In genomic region chr5:10707198-10708187, GRCh38 we compare ENCODE assay signal across 19 cellular contexts. TPM values are rescaled to one million over a fixed set of nuclear protein-coding genes. Genes with fewer than 3 reads are reported as not detected.
DNase-seq lines count a peak whose midpoint lies in the region; ATAC-seq, FAIRE-seq and TF ChIP-seq lines count a peak whose summit lies in the region.
"Had no signal": no experiment of that assay in that cellular context is flagged by ENCODE, and none has a peak within 500 bp of the region (broad histone marks: within the 10 kb centered on the region; RNA-seq: fewer than 3 reads in every experiment).

No MANE protein-coding gene starts in this region.

- no peak overlapping the region for H2BK5ac ChIP-seq in trophoblast cell (ENCODE audit: low read depth, low read length, poor library complexity)

- H4K12ac ChIP-seq in trophoblast cell (ENCODE audit: low read depth, low read length): no peak overlapping the region

- TF ChIP-seq CTCF in body of pancreas (IDR thresholded peaks at IDR 0.05) (no peak), vagina (IDR thresholded peaks at IDR 0.05) (no peak), osteoblast (IDR thresholded peaks at IDR 0.05; ENCODE audit: extremely low read depth, low read depth, low read length) (no peak)

- H2AK5ac ChIP-seq in trophoblast cell (ENCODE audit: low read length): no peak overlapping the region

- H3K79me2 ChIP-seq in trophoblast cell (ENCODE audit: control insufficient read depth, insufficient read depth, low read length, poor library complexity): peaks cover 2% of the 10 kb centered on the region
- peaks cover 51% of the 10 kb centered on the region for H3K79me2 ChIP-seq in osteoblast (ENCODE audit: insufficient read depth, low read length)

- no peak overlapping the region for H3K14ac ChIP-seq in trophoblast cell (ENCODE audit: low read length)

- intact Hi-C loops in body of pancreas (cut with DNase I) (loop anchor here (10.0 kb wide), 1 partner anchor 47 kb away; no protein-coding TSS in a partner anchor), vagina (cut with DNase I) (no loop called here)

- peak overlapping the region in 3 of 4 donors; percentile 11 to 83 (median 42) for H3K27ac ChIP-seq in body of pancreas
- H3K27ac ChIP-seq in trophoblast cell (ENCODE audit: low read depth, low read length): no peak overlapping the region
- H3K27ac ChIP-seq in vagina: no peak overlapping the region
- no peak overlapping the region for H3K27ac ChIP-seq in osteoblast (ENCODE audit: low read depth, low read length)
- H3K27ac ChIP-seq: C4-2B, esophagus squamous epithelium had no signal

- TF ChIP-seq POLR2A in body of pancreas (IDR thresholded peaks at IDR 0.05) (no peak), vagina (IDR thresholded peaks at IDR 0.05) (no peak)

- H3K4ac ChIP-seq in trophoblast cell (ENCODE audit: low read depth, low read length): no peak overlapping the region

- H3K23ac ChIP-seq in trophoblast cell (ENCODE audit: low read length): peak overlapping the region; percentile 3

- no peak overlapping the region for H3K9ac ChIP-seq in trophoblast cell (ENCODE audit: low read length)

- FAIRE-seq in HTR-8/SVneo (lab: Jason Lieb, UNC): peak; percentile 65
- FAIRE-seq: bronchial epithelial cell, small intestine had no signal

- H3K9me3 ChIP-seq in body of pancreas: no peaks in the 10 kb centered on the region
- H3K9me3 ChIP-seq in trophoblast cell (ENCODE audit: insufficient read depth, low read depth, low read length): no peaks in the 10 kb centered on the region
- H3K9me3 ChIP-seq in vagina: no peaks in the 10 kb centered on the region
- H3K9me3 ChIP-seq in osteoblast (ENCODE audit: low read depth, low read length): no peaks in the 10 kb centered on the region
- H3K9me3 ChIP-seq: esophagus squamous epithelium had no signal

- H3K4me1 ChIP-seq in body of pancreas (peaks cover 80% of the 10 kb centered on the region), trophoblast cell (ENCODE audit: control insufficient read depth in 1 of 2, insufficient read depth in 2 of 2, low read length in 2 of 2) (peaks cover 38 to 40% of the 10 kb centered on the region in 2 experiments), vagina (peaks cover 31% of the 10 kb centered on the region), osteoblast (ENCODE audit: insufficient read depth, low read length) (peaks cover 31% of the 10 kb centered on the region)

- H3K4me3 ChIP-seq in body of pancreas (no peak overlapping the region), trophoblast cell (ENCODE audit: low read depth, low read length) (peak overlapping the region; percentile 32), vagina (no peak overlapping the region), osteoblast (ENCODE audit: insufficient read depth, low read length) (no peak overlapping the region)
- H3K4me3 ChIP-seq: esophagus squamous epithelium had no signal

- DNase-seq in EL (peak; percentile 69), HTR-8/SVneo (ENCODE audit: insufficient read length, low spot score) (no peak), body of pancreas (no peak), trophoblast cell (peak; percentile 73 to 80), vagina (ENCODE audit: extremely low spot score in 2 of 2) (no peak), osteoblast (ENCODE audit: insufficient read length, low spot score, missing footprints) (no peak)
- DNase-seq in stimulated activated CD4-positive, alpha-beta T cell treated with anti-CD3 and anti-CD28 coated beads, Interleukin-1b, Interleukin-23, amount 100 ng/mL, for 48 hours: no peak
- DNase-seq: activated T-cell treated with anti-CD3 and anti-CD28 coated beads, Interleukin-2, amount 50 U/mL, for 24 hours; DMS79 treated with DMSO at 0.1 percent for 48 hours; esophagus squamous epithelium; head of caudate nucleus; KG1; mammary epithelial cell; naive thymus-derived CD8-positive, alpha-beta T cell; NCI-H1105; NCI-H774; small intestine had no signal

- H3K18ac ChIP-seq in trophoblast cell (ENCODE audit: low read length): peak overlapping the region; percentile 5

- no peak overlapping the region for H4K91ac ChIP-seq in trophoblast cell (ENCODE audit: low read depth, low read length)

- H2BK12ac ChIP-seq in trophoblast cell (ENCODE audit: low read length): no peak overlapping the region

- no peaks in the 10 kb centered on the region for H3K36me3 ChIP-seq in body of pancreas (replicated peaks in 1 of 2; ENCODE audit: insufficient read depth in 1 of 2, low read depth in 2 of 2)
- peaks cover 12 to 20% of the 10 kb centered on the region in 2 experiments for H3K36me3 ChIP-seq in trophoblast cell (ENCODE audit: control insufficient read depth in 1 of 2, insufficient read depth in 2 of 2, low read length in 2 of 2)
- no peaks in the 10 kb centered on the region for H3K36me3 ChIP-seq in vagina
- H3K36me3 ChIP-seq in osteoblast (ENCODE audit: insufficient read depth, low read length): peaks cover 9% of the 10 kb centered on the region

- peaks cover 10% of the 10 kb centered on the region for H3K79me1 ChIP-seq in trophoblast cell (ENCODE audit: low read length)

- no peak overlapping the region for H2AFZ ChIP-seq in trophoblast cell (ENCODE audit: insufficient read depth, low read length, poor library complexity)
- H2AFZ ChIP-seq in osteoblast (ENCODE audit: low read length): no peak overlapping the region

- H4K8ac ChIP-seq in trophoblast cell (ENCODE audit: low read depth, low read length): no peak overlapping the region

- ATAC-seq in body of pancreas: no peak
- ATAC-seq: naive thymus-derived CD8-positive, alpha-beta T cell had no signal

- H4K20me1 ChIP-seq in osteoblast (ENCODE audit: insufficient read depth, low read length): peaks cover 73% of the 10 kb centered on the region

- no peak overlapping the region for H2BK120ac ChIP-seq in trophoblast cell (ENCODE audit: insufficient read depth, low read length, poor library complexity)

- H3K27me3 ChIP-seq in body of pancreas (no peaks in the 10 kb centered on the region), trophoblast cell (ENCODE audit: insufficient read depth, low read length) (no peaks in the 10 kb centered on the region), vagina (no peaks in the 10 kb centered on the region), osteoblast (ENCODE audit: insufficient read depth, low read length) (no peaks in the 10 kb centered on the region)
- H3K27me3 ChIP-seq: esophagus squamous epithelium had no signal

- no peak overlapping the region for H3K4me2 ChIP-seq in trophoblast cell (ENCODE audit: low read length)
- H3K4me2 ChIP-seq in osteoblast (ENCODE audit: insufficient read depth, low read length): no peak overlapping the region

- 88 to 91% methylated on average over 13 of the region's 13 CpGs for WGBS in body of pancreas, 2 donors
- no CpG with 5 or more reads among the region's 13 CpGs for WGBS in trophoblast cell (ENCODE audit: extremely low coverage, insufficient coverage, insufficient read length)

RNA-seq across cellular contexts. Expression of gene DAP, which starts 53.5 kb away (rescaled TPM):
- total RNA-seq in body of pancreas (100 to 1,000 TPM in 1 of 2 donors, 10 to 100 TPM in 1; 93.6 to 112 TPM), vagina (74.4 TPM), osteoblast (31.1 and 36.2 TPM in 2 replicates)
- polyA plus RNA-seq in trophoblast cell (2013): 175 and 176 TPM in 2 replicates

Comparison
In these comparisons a context has a peak if more than half of its experiments do, and no peak if none do; other contexts are left out.
1. DNase-seq: peak in EL (single experiment) and trophoblast cell (2 of 2); none in HTR-8/SVneo (single experiment), body of pancreas (0 of 4), stimulated activated CD4-positive, alpha-beta T cell treated with anti-CD3 and anti-CD28 coated beads, Interleukin-1b, Interleukin-23, amount 100 ng/mL, for 48 hours (single experiment), vagina (0 of 2) and osteoblast (single experiment).
2. H3K27ac ChIP-seq: peak in body of pancreas (3 of 4); none in trophoblast cell (single experiment), vagina (single experiment) and osteoblast (single experiment).